In genomic region chr12:53097564-53098353, GRCh38 we compare ENCODE assay signal across 8 cellular contexts. TPM values are rescaled to one million over a fixed set of nuclear protein-coding genes. Genes with fewer than 3 reads are reported as not detected.
A peak's percentile ranks its signal among the peaks of the same experiment; 100 is the strongest.
DNase-seq lines count a peak whose midpoint lies in the region; ATAC-seq and TF ChIP-seq lines count a peak whose summit lies in the region.

TSS of gene IGFBP6 (plus strand) at chr12:53097667. CDS start at chr12:53097718, 51 bp downstream.

- H3K4me3 ChIP-seq in GM12864 (ENCODE audit: low read depth, low read length) (peak within 1 kb of the TSS; percentile 46), Karpas-422 (ENCODE audit: low read length) (peak within 1 kb of the TSS; percentile 68), breast epithelium (peak within 1 kb of the TSS; percentile 57 to 89 (median 69))

- no peaks in the 10 kb centered on the region for H3K79me2 ChIP-seq in Karpas-422 (ENCODE audit: low read length)

- 0 out of 2 replicates have a peak, but pooled peaks cover 3% of the 10 kb centered on the region for H3K27me3 ChIP-seq in Karpas-422 (ENCODE audit: low read length)
- H3K27me3 ChIP-seq in breast epithelium = no peaks in the 10 kb centered on the region

- no peaks in the 10 kb centered on the region for H3K9me3 ChIP-seq in Karpas-422 (ENCODE audit: low read length)
- no peaks in the 10 kb centered on the region for H3K9me3 ChIP-seq in breast epithelium

- ATAC-seq in HG03439 (IDR thresholded peaks at IDR 0.05; ENCODE audit: unreplicated experiment) (no peak), GM19328 (IDR thresholded peaks at IDR 0.05; ENCODE audit: unreplicated experiment) (no peak)

- intact Hi-C loops in breast epithelium (cut with DNase I; ENCODE audit: low total_unique reads) = no loop called here

- peak within 1 kb of the TSS; percentile 96 for H2AFZ ChIP-seq in Karpas-422 (ENCODE audit: low read length)

- H3K27ac ChIP-seq in Karpas-422 (ENCODE audit: low read length) = no peak within 1 kb of the TSS
- H3K27ac ChIP-seq in breast epithelium = peak within 1 kb of the TSS; percentile 83 to 96

- peak within 1 kb of the TSS; percentile 69 for H3K9ac ChIP-seq in Karpas-422 (ENCODE audit: low read length)

- no peak for DNase-seq in GM12864 (ENCODE audit: low read depth)
- peak; percentile 78 for DNase-seq in Karpas-422
- peak; percentile 66 for DNase-seq in UCSD-AML1 (lab: John Stamatoyannopoulos, UW; ENCODE audit: unreplicated experiment)
- DNase-seq in breast epithelium (ENCODE audit: low spot score in 2 of 2) = peak in 1 of 2 donors; percentile 45
- DNase-seq in iris pigment epithelial cell (ENCODE audit: low read depth) = peak; percentile 49
- DNase-seq in stimulated activated CD4-positive, alpha-beta T cell treated with anti-CD3 and anti-CD28 coated beads, Interleukin-12 subunit alpha, Interleukin-12 subunit beta, amount 100 ng/mL, for 4 hours = peak; percentile 53

- TF ChIP-seq CTCF in GM12864 (IDR thresholded peaks at IDR 0.05; ENCODE audit: low read depth, low read length, missing control alignments) (no peak), breast epithelium (IDR thresholded peaks at IDR 0.05) (peak in 1 of 3 donors; percentile 22)

- H3K36me3 ChIP-seq in Karpas-422 (ENCODE audit: insufficient read depth, low read length) (no peaks in the 10 kb centered on the region), breast epithelium (no peaks in the 10 kb centered on the region)

- peak within 1 kb of the TSS; percentile 76 for H3K4me2 ChIP-seq in Karpas-422 (ENCODE audit: low read depth, low read length, poor library complexity, severe bottlenecking)

- no peak for TF ChIP-seq POLR2A in breast epithelium (IDR thresholded peaks at IDR 0.05)

- H4K20me1 ChIP-seq in Karpas-422 (ENCODE audit: insufficient read depth, low read depth, low read length) = no peaks in the 10 kb centered on the region

- H3K9me2 ChIP-seq in Karpas-422 (replicated peaks; ENCODE audit: insufficient read depth, low read length) = no peaks in the 10 kb centered on the region

- H3K4me1 ChIP-seq in Karpas-422 (ENCODE audit: low read length) (peaks cover 26% of the 10 kb centered on the region), breast epithelium (peaks cover 0 to 6% of the 10 kb centered on the region in 2 donors)

RNA-seq across cellular contexts. Expression of gene IGFBP6, which starts in this region (rescaled TPM):
- total RNA-seq in Karpas-422 (2014; rRNA removed; shearing (Covaris generic); ENCODE audit: low replicate concordance) = 0.54 TPM in 1 of 2 replicates, not detected in the other
- 100 to 1,000 TPM; 169 to 708 (median 284) TPM for total RNA-seq in breast epithelium

Comparison
In these comparisons a context has a peak if more than half of its experiments do, and no peak if none do; other contexts are left out.
1. RNA of gene IGFBP6 (total RNA-seq): 169 to 708 TPM in breast epithelium; 0.54 TPM in Karpas-422; every median in the first group is over 100 times any median in the second.
2. Peak in DNase-seq, H3K4me3 ChIP-seq, H3K9ac ChIP-seq and H3K4me2 ChIP-seq in Karpas-422; RNA of the gene not detected or under 1 TPM.
3. Peak in every context shown above with its lines, with median percentiles within 50 percentile points of each other: H3K4me3 ChIP-seq.